In the genomic region with DNA sequence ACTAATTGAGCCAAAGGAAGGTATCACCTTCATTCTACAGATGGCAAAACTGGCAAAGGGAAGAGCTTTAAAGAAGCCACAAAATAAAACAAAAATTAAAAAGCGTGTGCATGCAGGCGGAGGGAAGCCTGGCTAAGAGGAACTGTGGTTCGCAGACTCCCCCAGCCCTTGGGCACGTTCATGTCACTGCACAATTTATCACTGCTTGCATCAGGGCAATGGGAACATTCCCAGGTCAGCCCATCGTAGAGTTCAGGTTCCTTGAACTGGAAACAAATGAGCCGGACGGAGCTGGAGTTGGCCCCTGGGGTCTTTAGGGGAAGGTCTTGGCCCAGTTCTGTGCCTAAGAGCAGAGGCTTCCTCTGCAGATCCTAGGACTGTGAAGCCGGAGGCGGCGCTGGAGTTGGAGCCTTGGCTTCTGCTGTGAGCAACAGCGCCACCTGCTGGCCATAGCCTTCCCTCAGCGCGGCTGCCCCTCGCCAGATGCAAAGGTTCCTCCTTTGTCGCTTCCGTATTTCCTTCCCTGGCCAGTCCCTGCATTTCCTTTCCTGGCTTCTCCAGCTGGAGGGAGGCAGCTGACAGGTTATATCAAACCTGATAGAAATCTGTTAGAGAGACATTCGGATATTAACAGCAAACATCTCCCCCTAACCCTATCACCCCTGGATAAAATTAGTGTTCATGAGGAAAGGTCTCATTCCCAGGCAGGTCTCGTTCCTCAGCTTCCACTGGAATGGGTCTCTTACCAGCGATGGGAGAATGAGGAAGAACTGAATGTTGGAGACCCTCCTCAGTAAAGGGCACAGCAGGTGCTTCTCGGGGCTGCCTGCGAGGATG, we compare ENCODE assay signal across 8 cellular contexts.
DNase-seq lines count a peak whose midpoint lies in the region; TF ChIP-seq lines count a peak whose summit lies in the region.
"Not testable (repeated sequence)": the region's sequence is repeated elsewhere in the genome, so short reads cannot be mapped to it uniquely, and the experiment has no call there.

No MANE protein-coding gene starts in this region.

- not testable (repeated sequence) for H3K9ac ChIP-seq in neural progenitor cell

- not testable (repeated sequence) for H3K36me3 ChIP-seq in H7 (replicated peaks; ENCODE audit: control insufficient read depth, insufficient read depth, low read length); MG63; neural progenitor cell

- H3K27ac Mint-ChIP-seq in neural progenitor cell: not testable (repeated sequence)

- H3K4me1 Mint-ChIP-seq in neural progenitor cell: peaks cover 17% of the 10 kb centered on the region

- not testable (repeated sequence) for H3K4me3 ChIP-seq in H7 (ENCODE audit: insufficient read depth, low read depth, low read length); MG63; neural progenitor cell

- H4K20me1 ChIP-seq in neural progenitor cell (ENCODE audit: low read depth): not testable (repeated sequence)

- H3F3A ChIP-seq in neural progenitor cell (ENCODE audit: low read depth): not testable (repeated sequence)

- in situ Hi-C loops in G401 (cut with HindIII; ENCODE audit: low sequenced_read_pairs): not testable (repeated sequence)

- H3K9me3 ChIP-seq in MG63; neural progenitor cell (ENCODE audit: low read depth): not testable (repeated sequence)

- H3K27me3 ChIP-seq in H7 (ENCODE audit: control insufficient read depth, insufficient read depth, low read length); MG63; neural progenitor cell: not testable (repeated sequence)

- not testable (repeated sequence) for H3K27ac ChIP-seq in neural progenitor cell

- TF ChIP-seq CTCF in neural progenitor cell (IDR thresholded peaks at IDR 0.05): peak; percentile 76

- peak; percentile 75 for DNase-seq in G401 (ENCODE audit: low spot score)
- peak; percentile 64 for DNase-seq in H7
- DNase-seq in MG63: peak; percentile 66
- DNase-seq in SK-N-DZ (ENCODE audit: low spot score): peak; percentile 56
- DNase-seq in activated T-helper 9 cell treated with anti-CD3 and anti-CD28 coated beads, Interleukin-2, amount 50 U/mL, for 16 hours (ENCODE audit: low read depth): peak; percentile 57
- DNase-seq in fibroblast of the conjunctiva (ENCODE audit: low read depth): peak; percentile 34
- DNase-seq in neural progenitor cell (ENCODE audit: low spot score): peak; percentile 86
- peak; percentile 62 for DNase-seq in stimulated activated naive CD4-positive, alpha-beta T cell treated with Interleukin-2 at 50 U/mL for 16 hours (lab: John Stamatoyannopoulos, UW)

- H3K4me2 ChIP-seq in neural progenitor cell: not testable (repeated sequence)

- peaks cover 14% of the 10 kb centered on the region for H3K27me3 Mint-ChIP-seq in neural progenitor cell (ENCODE audit: insufficient read depth, low read depth)

- peak overlapping the region; percentile 94 for H2AFZ ChIP-seq in neural progenitor cell (replicated peaks)

- not testable (repeated sequence) for H3K9me3 Mint-ChIP-seq in neural progenitor cell

- H3K4me3 Mint-ChIP-seq in neural progenitor cell: not testable (repeated sequence)

- not testable (repeated sequence) for H3K79me2 ChIP-seq in neural progenitor cell (ENCODE audit: low read depth)

- not testable (repeated sequence) for H3K4me1 ChIP-seq in neural progenitor cell

- H3K36me3 Mint-ChIP-seq in neural progenitor cell: not testable (repeated sequence)

Comparison
In these comparisons a context has a peak if more than half of its experiments do, and no peak if none do; other contexts are left out.
1. DNase-seq: peak in every context shown above with its lines; median percentile 86 in neural progenitor cell; 75 in G401; 66 in MG63; 64 in H7; 62 in stimulated activated naive CD4-positive, alpha-beta T cell treated with Interleukin-2 at 50 U/mL for 16 hours; 57 in activated T-helper 9 cell treated with anti-CD3 and anti-CD28 coated beads, Interleukin-2, amount 50 U/mL, for 16 hours; 56 in SK-N-DZ; 34 in fibroblast of the conjunctiva.